In the genomic region with DNA sequence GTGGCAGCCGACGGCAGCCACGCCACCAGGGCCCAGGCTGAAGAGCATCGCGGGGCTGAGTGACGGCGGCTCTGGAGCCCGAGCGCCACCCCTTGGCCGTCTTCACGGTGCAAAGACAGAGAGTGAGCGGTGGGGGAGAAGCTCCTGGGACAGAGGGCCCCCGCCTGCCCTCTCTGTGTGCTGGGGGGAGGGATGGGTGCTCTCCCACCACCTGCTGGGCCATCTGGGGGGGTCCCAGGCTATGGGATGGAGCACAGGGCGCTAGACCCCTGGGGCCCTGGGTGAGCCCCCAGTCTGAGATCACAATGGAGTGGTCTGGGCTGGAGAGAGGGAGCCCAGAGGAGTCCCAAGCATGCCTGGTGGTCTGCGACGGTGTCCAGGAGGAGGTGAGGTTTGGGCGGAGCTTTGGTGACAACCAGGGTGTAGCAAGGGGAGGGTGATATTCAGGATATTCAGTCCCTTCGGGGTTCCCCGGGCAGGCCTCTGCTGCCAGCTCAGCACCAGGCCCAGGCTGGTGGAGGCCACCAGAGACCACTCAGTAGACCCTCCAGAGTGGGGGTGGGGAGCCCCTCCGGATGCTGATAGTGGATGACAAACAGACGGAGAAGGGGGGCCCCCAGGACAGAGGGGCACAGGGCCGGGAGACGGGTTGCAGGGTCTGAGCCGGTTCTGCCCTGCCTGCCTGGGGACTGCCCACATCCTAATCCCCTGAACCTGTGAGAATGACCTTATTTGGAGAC, we compare ENCODE assay signal across 7 cellular contexts.
DNase-seq lines count a peak whose midpoint lies in the region; ATAC-seq and TF ChIP-seq lines count a peak whose summit lies in the region.

No MANE protein-coding gene starts in this region.

- DNase-seq in Daoy (ENCODE audit: low read depth) (peak; percentile 69), Karpas-422 (peak; percentile 61), astrocyte of the hippocampus (ENCODE audit: low read depth, low spot score) (peak; percentile 61), mesothelial cell of epicardium (ENCODE audit: low spot score in 2 of 2, unreplicated experiment in 2 of 2) (no peak), NCI-H187 treated with DMSO at 0.1 percent for 48 hours (lab: John Stamatoyannopoulos, UW) (no peak), DMS79 (lab: John Stamatoyannopoulos, UW) (no peak)

- H3K9me3 ChIP-seq in Karpas-422 (ENCODE audit: low read length): no peaks in the 10 kb centered on the region; the same call in 1 of the 2 replicates

- no peaks in the 10 kb centered on the region for H3K79me2 ChIP-seq in Karpas-422 (ENCODE audit: low read length)

- H3K27ac Mint-ChIP-seq in mesothelial cell of epicardium: no peak overlapping the region

- H2AFZ ChIP-seq in Karpas-422 (ENCODE audit: low read length): no peak overlapping the region

- H3K36me3 Mint-ChIP-seq in mesothelial cell of epicardium: no peaks in the 10 kb centered on the region

- no peaks in the 10 kb centered on the region for H4K20me1 ChIP-seq in Karpas-422 (ENCODE audit: insufficient read depth, low read depth, low read length)

- no peak overlapping the region for H3K4me2 ChIP-seq in Karpas-422 (ENCODE audit: low read depth, low read length, poor library complexity, severe bottlenecking)

- no peak for ATAC-seq in GM18858 (IDR thresholded peaks at IDR 0.05; ENCODE audit: unreplicated experiment)

- H3K4me3 ChIP-seq in Karpas-422 (ENCODE audit: low read length): no peak overlapping the region

- H3K27ac ChIP-seq in Karpas-422 (ENCODE audit: low read length): no peak overlapping the region

- TF ChIP-seq CTCF in mesothelial cell of epicardium (IDR thresholded peaks at IDR 0.05; ENCODE audit: unreplicated experiment): peak; percentile 21

- no peaks in the 10 kb centered on the region for H3K9me3 Mint-ChIP-seq in mesothelial cell of epicardium

- H3K27me3 Mint-ChIP-seq in mesothelial cell of epicardium (ENCODE audit: low read depth): peaks cover 50% of the 10 kb centered on the region

- H3K4me3 Mint-ChIP-seq in mesothelial cell of epicardium: no peak overlapping the region

- H3K27me3 ChIP-seq in Karpas-422 (ENCODE audit: low read length): no peaks in the 10 kb centered on the region

- peaks cover 2% of the 10 kb centered on the region for H3K4me1 Mint-ChIP-seq in mesothelial cell of epicardium

- no peaks in the 10 kb centered on the region for H3K4me1 ChIP-seq in Karpas-422 (ENCODE audit: low read length)

- H3K9ac ChIP-seq in Karpas-422 (ENCODE audit: low read length): no peak overlapping the region

- H3K9me2 ChIP-seq in Karpas-422 (replicated peaks; ENCODE audit: insufficient read depth, low read length): no peaks in the 10 kb centered on the region

- no peaks in the 10 kb centered on the region for H3K36me3 ChIP-seq in Karpas-422 (ENCODE audit: insufficient read depth, low read length)

Comparison
In these comparisons a context has a peak if more than half of its experiments do, and no peak if none do; other contexts are left out.
1. DNase-seq: peak in Daoy (single experiment), Karpas-422 (single experiment) and astrocyte of the hippocampus (single experiment); none in mesothelial cell of epicardium (0 of 2), NCI-H187 treated with DMSO at 0.1 percent for 48 hours (single experiment) and DMS79 (single experiment).